9 cellular contexts compared by ENCODE assay signal in genomic region chr18:9055185-9055584, GRCh38. TPM values are rescaled to one million over a fixed set of nuclear protein-coding genes. Genes with fewer than 3 reads are reported as not detected.
DNase-seq lines count a peak whose midpoint lies in the region; ATAC-seq and TF ChIP-seq lines count a peak whose summit lies in the region.
"Had no signal": no experiment of that assay in that cellular context is flagged by ENCODE, and none has a peak within 500 bp of the region (broad histone marks: within the 10 kb centered on the region; RNA-seq: fewer than 3 reads in every experiment).

No MANE protein-coding gene starts in this region.

- H3K9ac ChIP-seq in KMS-11 (no peak overlapping the region), neural cell (ENCODE audit: low read length) (no peak overlapping the region)

- no peaks in the 10 kb centered on the region for H3K79me2 ChIP-seq in KMS-11 (ENCODE audit: insufficient read depth, low read depth)
- H3K79me2 ChIP-seq in neural cell (replicated peaks; ENCODE audit: insufficient read depth, low read length) = no peaks in the 10 kb centered on the region

- H3K4me1 ChIP-seq in KMS-11 (ENCODE audit: low read depth, poor library complexity, severe bottlenecking) (peaks cover 13% of the 10 kb centered on the region), body of pancreas (peaks cover 5% of the 10 kb centered on the region)

- DNase-seq in body of pancreas (no peak), posterior cingulate gyrus (no peak), T-helper 9 cell (no peak), hypothalamus (lab: John Stamatoyannopoulos, UW) (no peak)
- DNase-seq: naive B cell had no signal

- H3K9me3 ChIP-seq in body of pancreas (peaks cover 0 to 6% (median 0%) of the 10 kb centered on the region in 3 donors), neural cell (ENCODE audit: low read length) (peaks cover 5% of the 10 kb centered on the region)

- TF ChIP-seq RAD21 in neural cell (conservative IDR thresholded peaks at IDR 0.05) = peak; percentile 35

- H3K36me3 ChIP-seq in KMS-11 (ENCODE audit: insufficient read depth) = no peaks in the 10 kb centered on the region
- no peaks in the 10 kb centered on the region for H3K36me3 ChIP-seq in body of pancreas (replicated peaks in 1 of 2; ENCODE audit: insufficient read depth in 1 of 2, low read depth in 2 of 2)
- H3K36me3 ChIP-seq in neural cell (ENCODE audit: insufficient read depth, low read length) = no peaks in the 10 kb centered on the region

- H4K20me1 ChIP-seq in KMS-11 (ENCODE audit: insufficient read depth) (no peaks in the 10 kb centered on the region), neural cell (ENCODE audit: insufficient read depth) (no peaks in the 10 kb centered on the region)

- intact Hi-C loops in body of pancreas (cut with DNase I) = no loop called here
- intact Hi-C loops in posterior cingulate gyrus (cut with DNase I) = no loop called here

- TF ChIP-seq POLR2A in body of pancreas (IDR thresholded peaks at IDR 0.05) = no peak

- peak; percentile 52 for ATAC-seq in GM18498 (IDR thresholded peaks at IDR 0.05; ENCODE audit: unreplicated experiment)
- peak; percentile 63 for ATAC-seq in body of pancreas
- ATAC-seq in HG02840 (IDR thresholded peaks at IDR 0.05; ENCODE audit: low FRiP score, unreplicated experiment) = no peak

- peak overlapping the region; percentile 29; the same call in 1 of the 2 replicates for H3K27ac ChIP-seq in KMS-11
- H3K27ac ChIP-seq in body of pancreas = no peak overlapping the region
- no peak overlapping the region for H3K27ac ChIP-seq in neural cell (ENCODE audit: low read length)

- H3K4me2 ChIP-seq in KMS-11 (peak overlapping the region; percentile 39; the same call in 1 of the 2 replicates), neural cell (ENCODE audit: low read length) (no peak overlapping the region)

- no peak overlapping the region for H3K4me3 ChIP-seq in KMS-11 (IDR thresholded peaks at IDR 0.05; ENCODE audit: insufficient read depth, low read depth, low read length)
- H3K4me3 ChIP-seq in body of pancreas = no peak overlapping the region
- H3K4me3 ChIP-seq in neural cell (ENCODE audit: low read length) = no peak overlapping the region

- TF ChIP-seq CTCF in KMS-11 (conservative IDR thresholded peaks at IDR 0.05; ENCODE audit: low read depth, low read length) (peak; percentile 23; the same call in 1 of the 2 replicates), body of pancreas (IDR thresholded peaks at IDR 0.05) (peak in 4 of 7 experiments; percentile 10 to 30 (median 28)), neural cell (IDR thresholded peaks at IDR 0.05; ENCODE audit: poor library complexity, severe bottlenecking) (peak; percentile 33)

- H3F3A ChIP-seq in neural cell (ENCODE audit: insufficient read depth, low read length, poor library complexity, severe bottlenecking) = no peaks in the 10 kb centered on the region

- no peak for TF ChIP-seq EP300 in neural cell (conservative IDR thresholded peaks at IDR 0.05; ENCODE audit: poor library complexity, severe bottlenecking)

- no peaks in the 10 kb centered on the region for H3K9me2 ChIP-seq in neural cell (ENCODE audit: insufficient read depth, low read length)

- H3K27me3 ChIP-seq in KMS-11 (ENCODE audit: insufficient read depth, low read depth) = no peaks in the 10 kb centered on the region
- H3K27me3 ChIP-seq in body of pancreas = no peaks in the 10 kb centered on the region
- no peaks in the 10 kb centered on the region for H3K27me3 ChIP-seq in neural cell (ENCODE audit: insufficient read depth, low read depth, low read length)

- WGBS in body of pancreas, 2 donors = 0 to 2% methylated on average over 1 of the region's 1 CpG

- H2AFZ ChIP-seq in KMS-11 (ENCODE audit: low read depth) = peak overlapping the region; percentile 42; the same call in 1 of the 2 replicates
- H2AFZ ChIP-seq in neural cell (ENCODE audit: low read depth, low read length) = no peak overlapping the region

TF ChIP-seq in neural cell, 6 proteins besides CTCF, POLR2A, EP300 and RAD21:
- TF ChIP-seq TAF1 (IDR thresholded peaks at IDR 0.05; ENCODE audit: low read depth) (no peak), SMC3 (conservative IDR thresholded peaks at IDR 0.05; ENCODE audit: poor library complexity) (no peak), REST (IDR thresholded peaks at IDR 0.05; ENCODE audit: borderline replicate concordance) (no peak), EZH2 (IDR thresholded peaks at IDR 0.05; ENCODE audit: borderline replicate concordance, insufficient read depth, low read length, poor library complexity, severe bottlenecking) (no peak), POLR2AphosphoS5 (IDR thresholded peaks at IDR 0.05) (no peak), MXI1 (conservative IDR thresholded peaks at IDR 0.05; ENCODE audit: poor library complexity, severe bottlenecking) (no peak)

RNA-seq across cellular contexts. Expression of gene NDUFV2, which starts 47.3 kb away (rescaled TPM):
- 10 to 100 TPM; 40.5 to 42.5 TPM for total RNA-seq in body of pancreas
- 244 and 285 TPM in 2 replicates for polyA plus RNA-seq in neural cell
- polyA minus RNA-seq in neural cell = 150 and 158 TPM in 2 replicates
